Comparison of ENCODE assay signal across 1 cellular context in genomic region chr15:90864507-90864906, GRCh38.
TF ChIP-seq lines count a peak whose summit lies in the region.

No MANE protein-coding gene starts in this region.

TF ChIP-seq in HEK293, 187 proteins besides CTCF, POLR2A, EP300 and RAD21 (continued from another document):
- TF ChIP-seq, protein P1, sequence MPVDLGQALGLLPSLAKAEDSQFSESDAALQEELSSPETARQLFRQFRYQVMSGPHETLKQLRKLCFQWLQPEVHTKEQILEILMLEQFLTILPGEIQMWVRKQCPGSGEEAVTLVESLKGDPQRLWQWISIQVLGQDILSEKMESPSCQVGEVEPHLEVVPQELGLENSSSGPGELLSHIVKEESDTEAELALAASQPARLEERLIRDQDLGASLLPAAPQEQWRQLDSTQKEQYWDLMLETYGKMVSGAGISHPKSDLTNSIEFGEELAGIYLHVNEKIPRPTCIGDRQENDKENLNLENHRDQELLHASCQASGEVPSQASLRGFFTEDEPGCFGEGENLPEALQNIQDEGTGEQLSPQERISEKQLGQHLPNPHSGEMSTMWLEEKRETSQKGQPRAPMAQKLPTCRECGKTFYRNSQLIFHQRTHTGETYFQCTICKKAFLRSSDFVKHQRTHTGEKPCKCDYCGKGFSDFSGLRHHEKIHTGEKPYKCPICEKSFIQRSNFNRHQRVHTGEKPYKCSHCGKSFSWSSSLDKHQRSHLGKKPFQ (tag by site-specific recombination; IDR thresholded peaks at IDR 0.05): no peak
TF ChIP-seq in HEK293: peak in this region for 1.
